8 cellular contexts compared by ENCODE assay signal in genomic region chr4:47914926-47915237, GRCh38. TPM values are rescaled to one million over a fixed set of nuclear protein-coding genes. Genes with fewer than 3 reads are reported as not detected.
DNase-seq lines count a peak whose midpoint lies in the region; ATAC-seq and TF ChIP-seq lines count a peak whose summit lies in the region.

No MANE protein-coding gene starts in this region.

- H3K9ac ChIP-seq in colonic mucosa (ENCODE audit: low read depth in 2 of 2, low read length in 2 of 2): peak overlapping the region in 1 of 2 donors; percentile 67

- H3K4me1 ChIP-seq in cardiac muscle cell (ENCODE audit: low read depth) (peaks cover 10% of the 10 kb centered on the region), colonic mucosa (no peaks in the 10 kb centered on the region), neuron (ENCODE audit: insufficient read depth, low read length) (peaks cover 9% of the 10 kb centered on the region)

- no peak overlapping the region for H3K27ac ChIP-seq in cardiac muscle cell
- peak overlapping the region; percentile 69 for H3K27ac ChIP-seq in HL-60 (replicated peaks)
- no peak overlapping the region for H3K27ac ChIP-seq in colonic mucosa

- no peak for ATAC-seq in Right ventricle myocardium inferior

- H2AFZ ChIP-seq in neuron (ENCODE audit: low read depth, low read length): peak overlapping the region; percentile 83

- TF ChIP-seq CTCF in cardiac muscle cell (IDR thresholded peaks at IDR 0.05; ENCODE audit: low read depth, low read length) (no peak), HL-60 (IDR thresholded peaks at IDR 0.05; ENCODE audit: insufficient read depth, low read length) (no peak), colonic mucosa (IDR thresholded peaks at IDR 0.05) (no peak)

- H3K27me3 ChIP-seq in cardiac muscle cell: no peaks in the 10 kb centered on the region
- H3K27me3 ChIP-seq in HL-60 (ENCODE audit: insufficient read depth, poor library complexity, severe bottlenecking): no peaks in the 10 kb centered on the region
- H3K27me3 ChIP-seq in colonic mucosa: no peaks in the 10 kb centered on the region
- no peaks in the 10 kb centered on the region for H3K27me3 ChIP-seq in neuron (ENCODE audit: insufficient read depth, low read length)

- H3K36me3 ChIP-seq in cardiac muscle cell (peaks cover 12% of the 10 kb centered on the region), colonic mucosa (no peaks in the 10 kb centered on the region), neuron (ENCODE audit: insufficient read depth, low read length) (peaks cover 5% of the 10 kb centered on the region)

- H3K4me3 ChIP-seq in cardiac muscle cell: peak overlapping the region; percentile 88
- H3K4me3 ChIP-seq in HL-60 (replicated peaks; ENCODE audit: insufficient read depth, low read length): peak overlapping the region; percentile 90
- H3K4me3 ChIP-seq in colonic mucosa: peak overlapping the region; percentile 96
- H3K4me3 ChIP-seq in neuron (ENCODE audit: low read length): peak overlapping the region; percentile 91

- H3K9me3 ChIP-seq in cardiac muscle cell (ENCODE audit: low read depth): no peaks in the 10 kb centered on the region
- no peaks in the 10 kb centered on the region for H3K9me3 ChIP-seq in colonic mucosa
- H3K9me3 ChIP-seq in neuron (ENCODE audit: low read length): no peaks in the 10 kb centered on the region

- DNase-seq in cardiac muscle cell (ENCODE audit: low read depth in 1 of 2, low spot score in 1 of 2) (no peak), Right ventricle myocardium inferior (ENCODE audit: missing footprints) (no peak), HL-60 (ENCODE audit: low read depth in 1 of 2, low spot score in 1 of 2) (no peak), colonic mucosa (no peak), SHP77 (lab: John Stamatoyannopoulos, UW) (no peak), T-helper 9 cell (no peak)
- DNase-seq in stimulated activated CD4-positive, alpha-beta T cell treated with anti-CD3 and anti-CD28 coated beads, Interleukin-1b, Interleukin-23, amount 100 ng/mL, for 48 hours: no peak

- intact Hi-C loops in Right ventricle myocardium inferior (cut with DNase I) (loop anchor here (10.0 kb wide), 2 partner anchors 230 to 450 kb away; partner anchors contain the start of gene COMMD8), colonic mucosa (cut with DNase I) (no loop called here)

RNA-seq across cellular contexts. Expression of gene NFXL1, which starts 0.5 kb away (rescaled TPM):
- total RNA-seq in cardiac muscle cell: 7.4 and 14.4 TPM in 2 replicates
- 8.6 and 17.0 TPM in 2 replicates for polyA plus RNA-seq in cardiac muscle cell
- total RNA-seq in Right ventricle myocardium inferior: 3.9 TPM
- 10 to 100 TPM in 1 of 2 donors, 1 to 10 TPM in 1; 9.8 to 11.7 TPM for total RNA-seq in colonic mucosa
